7 cellular contexts compared by ENCODE assay signal in genomic region chr4:184333451-184333850, GRCh38.
DNase-seq lines count a peak whose midpoint lies in the region; ATAC-seq and TF ChIP-seq lines count a peak whose summit lies in the region.
"Not testable (repeated sequence)": the region's sequence is repeated elsewhere in the genome, so short reads cannot be mapped to it uniquely, and the experiment has no call there.

No MANE protein-coding gene starts in this region.

- H3K9me3 Mint-ChIP-seq in T-helper 1 cell treated with Interleukin-12 subunit alpha and Interleukin-12 subunit beta and Interleukin-4 antibody, amounts not matched to agents 30 μg/mL and 1 μg/mL, for 36 hours: peaks cover 32% of the 10 kb centered on the region
- H3K9me3 Mint-ChIP-seq in activated CD8-positive, alpha-beta T cell treated with anti-CD3 and anti-CD28 coated beads for 36 hours; activated T-helper 17 cell treated with anti-CD3 and anti-CD28 coated beads, Interleukin-2, amount 50 U/mL, for 72 hours; endodermal cell; natural killer cell; stimulated activated naive B cell treated with anti-CD40 and anti-IgM and Interleukin-4, amounts not matched to agents 10 μg/mL and 1 μg/mL and 100 μg/mL, for 72 hours: not testable (repeated sequence)

- CTCF ChIA-PET in activated CD8-positive, alpha-beta T cell treated with anti-CD3 and anti-CD28 coated beads for 36 hours (lab: Charles Lee): not testable (repeated sequence)

- not testable (repeated sequence) for H3K27me3 ChIP-seq in KMS-11 (ENCODE audit: insufficient read depth, low read depth); endodermal cell (ENCODE audit: control insufficient read depth, insufficient read depth, low read length, poor library complexity, severe bottlenecking)

- H3K27me3 Mint-ChIP-seq in T-helper 1 cell treated with Interleukin-12 subunit alpha and Interleukin-12 subunit beta and Interleukin-4 antibody, amounts not matched to agents 30 μg/mL and 1 μg/mL, for 36 hours (ENCODE audit: low read depth); activated CD8-positive, alpha-beta T cell treated with anti-CD3 and anti-CD28 coated beads for 36 hours; activated T-helper 17 cell treated with anti-CD3 and anti-CD28 coated beads, Interleukin-2, amount 50 U/mL, for 72 hours; endodermal cell (ENCODE audit: insufficient read depth); natural killer cell (ENCODE audit: low read depth in 2 of 2); stimulated activated naive B cell treated with anti-CD40 and anti-IgM and Interleukin-4, amounts not matched to agents 10 μg/mL and 1 μg/mL and 100 μg/mL, for 72 hours: not testable (repeated sequence)

- not testable (repeated sequence) for H3K27ac Mint-ChIP-seq in T-helper 1 cell treated with Interleukin-12 subunit alpha and Interleukin-12 subunit beta and Interleukin-4 antibody, amounts not matched to agents 30 μg/mL and 1 μg/mL, for 36 hours; activated CD8-positive, alpha-beta T cell treated with anti-CD3 and anti-CD28 coated beads for 36 hours; endodermal cell; natural killer cell
- H3K27ac Mint-ChIP-seq in activated T-helper 17 cell treated with anti-CD3 and anti-CD28 coated beads, Interleukin-2, amount 50 U/mL, for 72 hours: peak overlapping the region; percentile 48
- peak overlapping the region; percentile 84 for H3K27ac Mint-ChIP-seq in stimulated activated naive B cell treated with anti-CD40 and anti-IgM and Interleukin-4, amounts not matched to agents 10 μg/mL and 1 μg/mL and 100 μg/mL, for 72 hours

- POLR2A ChIA-PET in activated CD8-positive, alpha-beta T cell treated with anti-CD3 and anti-CD28 coated beads for 36 hours (lab: Charles Lee): not testable (repeated sequence)

- not testable (repeated sequence) for TF ChIP-seq CTCF in KMS-11 (conservative IDR thresholded peaks at IDR 0.05; ENCODE audit: low read depth, low read length); activated CD8-positive, alpha-beta T cell treated with anti-CD3 and anti-CD28 coated beads for 36 hours (IDR thresholded peaks at IDR 0.05); endodermal cell (conservative IDR thresholded peaks at IDR 0.05); natural killer cell (IDR thresholded peaks at IDR 0.05)

- not testable (repeated sequence) for H3K36me3 ChIP-seq in KMS-11 (ENCODE audit: insufficient read depth); endodermal cell (ENCODE audit: control insufficient read depth, insufficient read depth, low read length)

- H3K4me3 Mint-ChIP-seq in T-helper 1 cell treated with Interleukin-12 subunit alpha and Interleukin-12 subunit beta and Interleukin-4 antibody, amounts not matched to agents 30 μg/mL and 1 μg/mL, for 36 hours: peak overlapping the region; percentile 21
- H3K4me3 Mint-ChIP-seq in activated CD8-positive, alpha-beta T cell treated with anti-CD3 and anti-CD28 coated beads for 36 hours; activated T-helper 17 cell treated with anti-CD3 and anti-CD28 coated beads, Interleukin-2, amount 50 U/mL, for 72 hours; endodermal cell: not testable (repeated sequence)
- peak overlapping the region; percentile 11 for H3K4me3 Mint-ChIP-seq in natural killer cell
- H3K4me3 Mint-ChIP-seq in stimulated activated naive B cell treated with anti-CD40 and anti-IgM and Interleukin-4, amounts not matched to agents 10 μg/mL and 1 μg/mL and 100 μg/mL, for 72 hours: peak overlapping the region; percentile 25 to 46

- ATAC-seq in activated CD8-positive, alpha-beta T cell treated with anti-CD3 and anti-CD28 coated beads for 36 hours: peak; percentile 32
- not testable (repeated sequence) for ATAC-seq in activated T-helper 17 cell treated with anti-CD3 and anti-CD28 coated beads, Interleukin-2, amount 50 U/mL, for 72 hours (replicated peaks); stimulated activated naive B cell treated with anti-CD40 and anti-IgM and Interleukin-4, amounts not matched to agents 10 μg/mL and 1 μg/mL and 100 μg/mL, for 72 hours (replicated peaks)
- peak in 2 of 3 donors; percentile 44 to 47 for ATAC-seq in natural killer cell

- peak; percentile 34 for DNase-seq in activated CD8-positive, alpha-beta T cell treated with anti-CD3 and anti-CD28 coated beads for 36 hours
- peak; percentile 12 for DNase-seq in endodermal cell
- DNase-seq in natural killer cell; stimulated activated naive B cell treated with anti-CD40 and anti-IgM and Interleukin-4, amounts not matched to agents 10 μg/mL and 1 μg/mL and 100 μg/mL, for 72 hours: not testable (repeated sequence)

- peaks cover 56% of the 10 kb centered on the region for H3K4me1 ChIP-seq in KMS-11 (ENCODE audit: low read depth, poor library complexity, severe bottlenecking)
- H3K4me1 ChIP-seq in endodermal cell (ENCODE audit: control insufficient read depth, insufficient read depth, low read length): not testable (repeated sequence)

- intact Hi-C loops in activated CD8-positive, alpha-beta T cell treated with anti-CD3 and anti-CD28 coated beads for 36 hours (cut with micrococcal nuclease); natural killer cell (cut with micrococcal nuclease): not testable (repeated sequence)

- H3K27ac ChIP-seq in KMS-11: 0 out of 2 replicates have a peak overlapping the region, but pooled peaks have one; percentile 15
- H3K27ac ChIP-seq in endodermal cell (ENCODE audit: low read depth, low read length): not testable (repeated sequence)

- H3K9me3 ChIP-seq in endodermal cell (ENCODE audit: control insufficient read depth, low read length): not testable (repeated sequence)

- not testable (repeated sequence) for H3K4me3 ChIP-seq in KMS-11 (IDR thresholded peaks at IDR 0.05; ENCODE audit: insufficient read depth, low read depth, low read length); endodermal cell (ENCODE audit: low read length)

- H3K4me1 Mint-ChIP-seq in T-helper 1 cell treated with Interleukin-12 subunit alpha and Interleukin-12 subunit beta and Interleukin-4 antibody, amounts not matched to agents 30 μg/mL and 1 μg/mL, for 36 hours (ENCODE audit: low read depth): peaks cover 40% of the 10 kb centered on the region
- H3K4me1 Mint-ChIP-seq in activated CD8-positive, alpha-beta T cell treated with anti-CD3 and anti-CD28 coated beads for 36 hours (ENCODE audit: low read depth): peaks cover 34% of the 10 kb centered on the region
- H3K4me1 Mint-ChIP-seq in activated T-helper 17 cell treated with anti-CD3 and anti-CD28 coated beads, Interleukin-2, amount 50 U/mL, for 72 hours; endodermal cell: not testable (repeated sequence)
- peaks cover 30 to 32% of the 10 kb centered on the region in 2 donors for H3K4me1 Mint-ChIP-seq in natural killer cell
- peaks cover 53 to 66% of the 10 kb centered on the region in 2 donors for H3K4me1 Mint-ChIP-seq in stimulated activated naive B cell treated with anti-CD40 and anti-IgM and Interleukin-4, amounts not matched to agents 10 μg/mL and 1 μg/mL and 100 μg/mL, for 72 hours

- H3K9ac ChIP-seq in KMS-11; endodermal cell (ENCODE audit: extremely low read depth, low read length, poor library complexity, severe bottlenecking): not testable (repeated sequence)

- peak overlapping the region; percentile 52 for H3K4me2 ChIP-seq in KMS-11

- H2AFZ ChIP-seq in KMS-11 (ENCODE audit: low read depth): not testable (repeated sequence)

- WGBS in endodermal cell (ENCODE audit: insufficient coverage in 1 of 2, insufficient read length in 1 of 2), 2 experiments: 88 to 91% methylated on average over 10 to 14 of the region's 14 CpGs

- peaks cover 16% of the 10 kb centered on the region for H3K36me3 Mint-ChIP-seq in T-helper 1 cell treated with Interleukin-12 subunit alpha and Interleukin-12 subunit beta and Interleukin-4 antibody, amounts not matched to agents 30 μg/mL and 1 μg/mL, for 36 hours (ENCODE audit: low read depth)
- not testable (repeated sequence) for H3K36me3 Mint-ChIP-seq in activated CD8-positive, alpha-beta T cell treated with anti-CD3 and anti-CD28 coated beads for 36 hours (ENCODE audit: low read depth); activated T-helper 17 cell treated with anti-CD3 and anti-CD28 coated beads, Interleukin-2, amount 50 U/mL, for 72 hours (ENCODE audit: low read depth); endodermal cell (ENCODE audit: low read depth); natural killer cell
- peaks cover 4 to 18% of the 10 kb centered on the region in 2 donors for H3K36me3 Mint-ChIP-seq in stimulated activated naive B cell treated with anti-CD40 and anti-IgM and Interleukin-4, amounts not matched to agents 10 μg/mL and 1 μg/mL and 100 μg/mL, for 72 hours

- H3K79me2 ChIP-seq in KMS-11 (ENCODE audit: insufficient read depth, low read depth): not testable (repeated sequence)

- H4K20me1 ChIP-seq in KMS-11 (ENCODE audit: insufficient read depth): not testable (repeated sequence)
